20 cellular contexts compared by ENCODE assay signal in the genomic region with DNA sequence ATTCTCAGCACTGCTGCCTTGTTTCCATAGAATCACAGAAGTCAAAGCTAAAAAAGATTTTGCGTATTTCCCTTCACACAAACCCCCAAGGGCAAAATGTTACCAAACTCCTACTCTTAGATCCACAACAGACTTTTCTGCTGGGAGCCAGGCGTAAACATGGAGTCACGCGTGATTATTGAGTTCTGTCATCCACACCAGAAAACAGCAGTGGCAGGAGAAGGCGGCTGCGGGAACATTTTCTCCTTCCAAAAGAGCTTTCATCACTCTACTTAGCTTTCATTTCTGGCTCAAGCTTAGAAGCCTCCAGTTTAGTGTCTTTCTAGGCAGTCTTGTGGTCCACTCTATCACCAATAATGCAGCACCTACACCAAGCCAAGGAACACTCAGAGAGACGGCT.
DNase-seq lines count a peak whose midpoint lies in the region; ATAC-seq and TF ChIP-seq lines count a peak whose summit lies in the region.
"Had no signal": no experiment of that assay in that cellular context is flagged by ENCODE, and none has a peak within 500 bp of the region (broad histone marks: within the 10 kb centered on the region; RNA-seq: fewer than 3 reads in every experiment).

No MANE protein-coding gene starts in this region.

- WGBS in esophagus muscularis mucosa: 95% methylated on average over 7 of the region's 7 CpGs

- no peaks in the 10 kb centered on the region for H3K9me3 ChIP-seq in right atrium auricular region
- H3K9me3 ChIP-seq in gastrocnemius medialis: no peaks in the 10 kb centered on the region
- H3K9me3 ChIP-seq in esophagus muscularis mucosa: no peaks in the 10 kb centered on the region

- TF ChIP-seq EP300 in esophagus muscularis mucosa (IDR thresholded peaks at IDR 0.05): no peak

- H3K27me3 ChIP-seq in right atrium auricular region (no peaks in the 10 kb centered on the region), gastrocnemius medialis (no peaks in the 10 kb centered on the region), esophagus muscularis mucosa (no peaks in the 10 kb centered on the region)

- intact Hi-C loops in gastrocnemius medialis (cut with DNase I; ENCODE audit: low total_unique reads) (no loop called here), esophagus muscularis mucosa (cut with DNase I) (no loop called here)

- no peak for TF ChIP-seq CTCF in right atrium auricular region (IDR thresholded peaks at IDR 0.05)
- no peak for TF ChIP-seq CTCF in gastrocnemius medialis (IDR thresholded peaks at IDR 0.05 in 4 of 5, conservative IDR thresholded peaks at IDR 0.05 in 1 of 5)
- no peak for TF ChIP-seq CTCF in esophagus muscularis mucosa (IDR thresholded peaks at IDR 0.05)

- no peaks in the 10 kb centered on the region for H3K4me1 ChIP-seq in right atrium auricular region
- H3K4me1 ChIP-seq in gastrocnemius medialis: no peaks in the 10 kb centered on the region
- H3K4me1 ChIP-seq in esophagus muscularis mucosa: no peaks in the 10 kb centered on the region

- ATAC-seq in gastrocnemius medialis: peak; percentile 55 to 85
- ATAC-seq: GM23338, K562 had no signal

- no peak overlapping the region for H3K27ac ChIP-seq in right atrium auricular region
- H3K27ac ChIP-seq in gastrocnemius medialis: no peak overlapping the region
- H3K27ac ChIP-seq in esophagus muscularis mucosa (replicated peaks in 1 of 4): no peak overlapping the region

- peak; percentile 45 for DNase-seq in Ammon's horn (ENCODE audit: low spot score)
- peak; percentile 26 for DNase-seq in RPMI7951 (ENCODE audit: low read depth)
- peak; percentile 66 for DNase-seq in right atrium auricular region (ENCODE audit: low spot score)
- peak; percentile 15 to 35 for DNase-seq in gastrocnemius medialis
- no peak for DNase-seq in esophagus muscularis mucosa (ENCODE audit: extremely low spot score)
- DNase-seq in NCI-H774 (lab: John Stamatoyannopoulos, UW): no peak
- no peak for DNase-seq in AG08395 (ENCODE audit: low spot score)
- DNase-seq: AML-193; C1 segment of cervical spinal cord; CD4-positive, alpha-beta memory T cell; COR-L47; H9; Kasumi-1; NCI-H1092 treated with DMSO at 0.1 percent for 48 hours; NCI-H1436; NCI-H187 treated with DMSO at 0.1 percent for 48 hours; NCI-H2107; NCI-H748 treated with DMSO at 0.1 percent for 48 hours had no signal

- H3K4me3 ChIP-seq in right atrium auricular region (no peak overlapping the region), gastrocnemius medialis (no peak overlapping the region), esophagus muscularis mucosa (no peak overlapping the region)
- H3K4me3 ChIP-seq: GM23338, K562 had no signal

- no peak for TF ChIP-seq POLR2A in gastrocnemius medialis (IDR thresholded peaks at IDR 0.05)
- no peak for TF ChIP-seq POLR2A in esophagus muscularis mucosa (IDR thresholded peaks at IDR 0.05; ENCODE audit: low read depth)

- H3K36me3 ChIP-seq in right atrium auricular region: no peaks in the 10 kb centered on the region
- H3K36me3 ChIP-seq in gastrocnemius medialis: no peaks in the 10 kb centered on the region
- H3K36me3 ChIP-seq in esophagus muscularis mucosa: no peaks in the 10 kb centered on the region

- in situ Hi-C loops in gastrocnemius medialis (cut with MboI; ENCODE audit: low sequenced_read_pairs in 4 of 4): loop anchor here in 1 of 4 donors (25.0 kb wide), 1 partner anchor 590 kb away; no protein-coding TSS in a partner anchor

Comparison
In these comparisons a context has a peak if more than half of its experiments do, and no peak if none do; other contexts are left out.
1. DNase-seq: peak in Ammon's horn (single experiment), RPMI7951 (single experiment), right atrium auricular region (single experiment) and gastrocnemius medialis (2 of 2); none in esophagus muscularis mucosa (single experiment), NCI-H774 (single experiment) and AG08395 (single experiment).